In genomic region chr7:92881091-92881485, GRCh38 we compare ENCODE assay signal across 1 cellular context.
TF ChIP-seq lines count a peak whose summit lies in the region.

No MANE protein-coding gene starts in this region.

TF ChIP-seq in GM12878, 131 proteins besides CTCF, POLR2A, EP300 and RAD21:
- TF ChIP-seq MYC (IDR thresholded peaks at IDR 0.05; ENCODE audit: insufficient read depth, insufficient read length, insufficient replicate concordance, low read length, severe bottlenecking): no peak
- TF ChIP-seq DPF2 (IDR thresholded peaks at IDR 0.05): no peak
- peak; percentile 36; the same call in 1 of the 2 replicates for TF ChIP-seq RUNX3 (IDR thresholded peaks at IDR 0.05; ENCODE audit: low read length)
